27 cellular contexts compared by ENCODE assay signal in genomic region chr2:32811696-32812095, GRCh38.
"Had no signal": no experiment of that assay in that cellular context is flagged by ENCODE, and none has a peak within 500 bp of the region (broad histone marks: within the 10 kb centered on the region; RNA-seq: fewer than 3 reads in every experiment).

No MANE protein-coding gene starts in this region.

- H3K27me3 ChIP-seq: colonic mucosa, esophagus muscularis mucosa, foreskin keratinocyte, gastroesophageal sphincter, ovary, sigmoid colon, stomach, testis, tibial nerve, upper lobe of right lung, vagina had no signal

- H3K27ac ChIP-seq: colonic mucosa, epithelial cell of prostate, esophagus muscularis mucosa, foreskin keratinocyte, gastroesophageal sphincter, ovary, psoas muscle, sigmoid colon, testis, upper lobe of right lung, vagina had no signal

- H3K27me3 Mint-ChIP-seq: dendritic cell treated with granulocyte-macrophage colony-stimulating factor and Interleukin-4, amounts not matched to agents 40 ng/mL and 50 ng/mL, for 4 days; memory B cell; naive thymus-derived CD4-positive, alpha-beta T cell had no signal

- H3K4me1 Mint-ChIP-seq: endodermal cell; memory B cell; nephron progenitor cell; stimulated activated effector memory CD8-positive, alpha-beta T cell treated with anti-CD3 and anti-CD28 coated beads, Interleukin-12 subunit alpha, Interleukin-12 subunit beta, amount 100 ng/mL, for 72 hours had no signal

- DNase-seq: colonic mucosa; effector CD8-positive, alpha-beta T cell; endodermal cell; naive thymus-derived CD4-positive, alpha-beta T cell; nephron progenitor cell; nucleus accumbens; ovary; posterior cingulate gyrus; psoas muscle; right cardiac atrium; sigmoid colon; stimulated activated CD4-positive, alpha-beta T cell treated with anti-CD3 and anti-CD28 coated beads, Interleukin-2, amount 100 ng/mL, for 24 hours; stimulated activated CD4-positive, alpha-beta T cell treated with anti-CD3 and anti-CD28 coated beads, Interleukin-4, amount 100 ng/mL, for 24 hours; stimulated activated naive CD4-positive, alpha-beta T cell treated with Interleukin-2 at 50 U/mL for 16 hours; stomach; testis; upper lobe of right lung had no signal

- ATAC-seq: foreskin keratinocyte; gastroesophageal sphincter; naive thymus-derived CD4-positive, alpha-beta T cell; psoas muscle; right cardiac atrium; stimulated activated effector memory CD8-positive, alpha-beta T cell treated with anti-CD3 and anti-CD28 coated beads, Interleukin-12 subunit alpha, Interleukin-12 subunit beta, amount 100 ng/mL, for 72 hours had no signal

- H3K4me1 ChIP-seq: colonic mucosa, esophagus muscularis mucosa, gastroesophageal sphincter, psoas muscle, sigmoid colon, stomach, testis, upper lobe of right lung, vagina had no signal

- H3K4me3 Mint-ChIP-seq: dendritic cell treated with granulocyte-macrophage colony-stimulating factor and Interleukin-4, amounts not matched to agents 40 ng/mL and 50 ng/mL, for 4 days; endodermal cell; memory B cell; naive thymus-derived CD4-positive, alpha-beta T cell; nephron progenitor cell; stimulated activated effector memory CD8-positive, alpha-beta T cell treated with anti-CD3 and anti-CD28 coated beads, Interleukin-12 subunit alpha, Interleukin-12 subunit beta, amount 100 ng/mL, for 72 hours had no signal

- H3K9me3 Mint-ChIP-seq: dendritic cell treated with granulocyte-macrophage colony-stimulating factor and Interleukin-4, amounts not matched to agents 40 ng/mL and 50 ng/mL, for 4 days; endodermal cell; memory B cell; nephron progenitor cell; stimulated activated effector memory CD8-positive, alpha-beta T cell treated with anti-CD3 and anti-CD28 coated beads, Interleukin-12 subunit alpha, Interleukin-12 subunit beta, amount 100 ng/mL, for 72 hours had no signal

- H3K4me3 ChIP-seq: colonic mucosa, esophagus muscularis mucosa, gastroesophageal sphincter, lung, ovary, psoas muscle, sigmoid colon, stomach, testis, tibial nerve, upper lobe of right lung, vagina had no signal

- H3K27ac Mint-ChIP-seq: dendritic cell treated with granulocyte-macrophage colony-stimulating factor and Interleukin-4, amounts not matched to agents 40 ng/mL and 50 ng/mL, for 4 days; endodermal cell; memory B cell; nephron progenitor cell; stimulated activated effector memory CD8-positive, alpha-beta T cell treated with anti-CD3 and anti-CD28 coated beads, Interleukin-12 subunit alpha, Interleukin-12 subunit beta, amount 100 ng/mL, for 72 hours had no signal

- H3K9me3 ChIP-seq: colonic mucosa, esophagus muscularis mucosa, gastroesophageal sphincter, ovary, psoas muscle, sigmoid colon, stomach, testis, tibial nerve, upper lobe of right lung, vagina had no signal

- H3K36me3 ChIP-seq: colonic mucosa, ovary, upper lobe of right lung had no signal
